In the genomic region with DNA sequence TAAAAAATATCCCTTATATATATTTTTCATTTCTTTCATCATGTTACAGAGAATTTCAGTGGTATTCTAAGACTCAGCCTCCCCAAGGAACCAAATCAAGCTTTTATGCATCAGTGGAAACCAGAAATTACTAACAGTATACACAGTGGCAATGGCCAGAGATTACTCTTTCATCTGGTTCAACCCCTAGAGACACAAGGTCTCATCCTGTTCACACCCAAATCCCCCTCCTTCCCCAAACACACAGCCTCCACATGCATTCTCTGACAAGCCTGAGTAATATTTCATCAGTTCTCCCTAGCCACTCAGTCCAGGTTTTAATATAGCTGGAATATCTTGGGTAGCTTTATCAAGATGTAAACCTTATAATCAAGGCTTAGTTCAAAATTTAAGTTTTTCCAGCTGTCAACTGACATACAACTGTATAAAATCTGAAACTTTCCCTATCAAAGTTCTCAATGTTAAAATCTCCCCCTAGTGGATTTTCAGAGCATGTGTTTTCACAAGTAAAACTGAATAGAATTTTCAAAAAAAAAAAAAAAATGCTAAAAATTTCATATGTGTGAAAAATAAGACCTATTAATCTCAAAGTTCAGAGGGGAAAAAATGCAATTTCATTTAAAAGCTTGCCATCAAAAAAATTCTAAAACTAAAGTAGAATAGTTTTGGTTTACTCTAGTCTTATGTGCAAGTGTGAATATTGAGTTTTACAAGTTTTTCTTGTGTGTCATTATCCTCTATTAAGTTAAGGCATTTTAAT, we compare ENCODE assay signal across 8 cellular contexts. TPM values are rescaled to one million over a fixed set of nuclear protein-coding genes. Genes with fewer than 3 reads are reported as not detected.
A peak's percentile ranks its signal among the peaks of the same experiment; 100 is the strongest.
DNase-seq lines count a peak whose midpoint lies in the region; ATAC-seq, FAIRE-seq and TF ChIP-seq lines count a peak whose summit lies in the region.

No MANE protein-coding gene starts in this region.

- intact Hi-C loops in CD14-positive monocyte (cut with micrococcal nuclease): no loop called here

- no peaks in the 10 kb centered on the region for H3K9me3 ChIP-seq in HUES48 (ENCODE audit: control insufficient read depth, insufficient read depth, low read length)

- no peak overlapping the region for H3K4me3 Mint-ChIP-seq in CD14-positive monocyte

- H3K9ac ChIP-seq in HUES48 (ENCODE audit: low read depth, low read length): peak overlapping the region; percentile 5; the same call in 1 of the 2 replicates

- H3K27ac ChIP-seq in HUES48 (ENCODE audit: low read depth, low read length): peak overlapping the region; percentile 62

- no peak for FAIRE-seq in frontal cortex (lab: Jason Lieb, UNC)

- no peaks in the 10 kb centered on the region for H3K36me3 Mint-ChIP-seq in CD14-positive monocyte

- H3K36me3 ChIP-seq in HUES48 (ENCODE audit: control insufficient read depth, insufficient read depth, low read length): peaks cover 66% of the 10 kb centered on the region

- peaks cover 24% of the 10 kb centered on the region for H3K4me1 ChIP-seq in HUES48 (ENCODE audit: control insufficient read depth, insufficient read depth, low read length)

- H3K27me3 Mint-ChIP-seq in CD14-positive monocyte (ENCODE audit: low read depth in 3 of 3): peaks cover 0 to 4% (median 3%) of the 10 kb centered on the region in 3 donors

- peak; percentile 49 for TF ChIP-seq CTCF in CD14-positive monocyte (IDR thresholded peaks at IDR 0.05)

- H3K9me3 Mint-ChIP-seq in CD14-positive monocyte: no peaks in the 10 kb centered on the region

- H3K4me3 ChIP-seq in HUES48 (ENCODE audit: low read depth, low read length): peak overlapping the region; percentile 41; the same call in 1 of the 2 replicates

- H3K27me3 ChIP-seq in HUES48 (ENCODE audit: control insufficient read depth, insufficient read depth, low read length): no peaks in the 10 kb centered on the region

- H3K4me1 Mint-ChIP-seq in CD14-positive monocyte: no peaks in the 10 kb centered on the region

- DNase-seq in CD14-positive monocyte (ENCODE audit: low spot score): no peak
- DNase-seq in central memory CD4-positive, alpha-beta T cell: peak; percentile 22
- DNase-seq in myocyte (ENCODE audit: low read depth): peak; percentile 11
- no peak for DNase-seq in CD1c-positive myeloid dendritic cell (ENCODE audit: extremely low spot score)
- DNase-seq in frontal cortex (ENCODE audit: low spot score in 2 of 2): no peak

- no peak for ATAC-seq in HG03039 (IDR thresholded peaks at IDR 0.05; ENCODE audit: unreplicated experiment)
- ATAC-seq in HG03175 (IDR thresholded peaks at IDR 0.05; ENCODE audit: unreplicated experiment): no peak

- no peak overlapping the region for H3K27ac Mint-ChIP-seq in CD14-positive monocyte

RNA-seq across cellular contexts. Expression of gene SSTR1, which starts 10.5 kb away (rescaled TPM):
- not detected for polyA plus RNA-seq in CD14-positive monocyte
- 0.32 and 0.68 TPM in 2 replicates for total RNA-seq in myocyte
- polyA plus RNA-seq in myocyte (2012): 0.11 TPM
- total RNA-seq in frontal cortex: 8.2 TPM

RNA-seq across cellular contexts. Expression of gene CLEC14A, which starts 58.7 kb away (rescaled TPM):
- polyA plus RNA-seq in CD14-positive monocyte: not detected
- total RNA-seq in myocyte (0.08 and 0.10 TPM in 2 replicates), frontal cortex (4.5 TPM)
- not detected for polyA plus RNA-seq in myocyte (2012)

Comparison
In these comparisons a context has a peak if more than half of its experiments do, and no peak if none do; other contexts are left out.
1. DNase-seq: peak in central memory CD4-positive, alpha-beta T cell (single experiment) and myocyte (single experiment); none in CD14-positive monocyte (single experiment), CD1c-positive myeloid dendritic cell (single experiment) and frontal cortex (0 of 2).